In genomic region chr16:84976644-84977400, GRCh38 we compare ENCODE assay signal across 14 cellular contexts. TPM values are rescaled to one million over a fixed set of nuclear protein-coding genes. Genes with fewer than 3 reads are reported as not detected.
A peak's percentile ranks its signal among the peaks of the same experiment; 100 is the strongest.
DNase-seq lines count a peak whose midpoint lies in the region; ATAC-seq and TF ChIP-seq lines count a peak whose summit lies in the region.
"Had no signal": no experiment of that assay in that cellular context is flagged by ENCODE, and none has a peak within 500 bp of the region (broad histone marks: within the 10 kb centered on the region; RNA-seq: fewer than 3 reads in every experiment).

No MANE protein-coding gene starts in this region.

- H3K9ac ChIP-seq in muscle layer of colon (ENCODE audit: low read length), result no peak overlapping the region

- no peak for ATAC-seq in Right ventricle myocardium superior (ENCODE audit: poor library complexity)
- ATAC-seq in upper lobe of right lung, result peak; percentile 68
- ATAC-seq in HG03175 (IDR thresholded peaks at IDR 0.05; ENCODE audit: unreplicated experiment), result no peak
- ATAC-seq: T-helper 17 cell had no signal

- H3K9me3 ChIP-seq in right atrium auricular region, result no peaks in the 10 kb centered on the region
- H3K9me3 ChIP-seq in esophagus (ENCODE audit: control insufficient read depth in 2 of 2, insufficient read depth in 1 of 2, low read depth in 1 of 2, low read length in 1 of 2), result no peaks in the 10 kb centered on the region
- no peaks in the 10 kb centered on the region for H3K9me3 ChIP-seq in muscle layer of colon (ENCODE audit: low read length)
- no peaks in the 10 kb centered on the region for H3K9me3 ChIP-seq in upper lobe of right lung
- H3K9me3 ChIP-seq: testis had no signal

- H3K4me3 ChIP-seq in right atrium auricular region (no peak overlapping the region), esophagus (ENCODE audit: low read depth in 1 of 2, low read length in 2 of 2) (no peak overlapping the region), muscle layer of colon (ENCODE audit: low read depth in 1 of 2, low read length in 2 of 2) (no peak overlapping the region), upper lobe of right lung (no peak overlapping the region)
- H3K4me3 ChIP-seq: skin epidermis, testis had no signal

- peaks cover 65% of the 10 kb centered on the region for H3K36me3 ChIP-seq in right atrium auricular region
- peaks cover 4 to 39% of the 10 kb centered on the region in 2 donors for H3K36me3 ChIP-seq in esophagus (ENCODE audit: control insufficient read depth in 2 of 2, insufficient read depth in 2 of 2, low read length in 1 of 2)
- peaks cover 36% of the 10 kb centered on the region for H3K36me3 ChIP-seq in muscle layer of colon (ENCODE audit: insufficient read depth, low read length)
- peaks cover 79% of the 10 kb centered on the region for H3K36me3 ChIP-seq in upper lobe of right lung

- TF ChIP-seq CTCF in right atrium auricular region (IDR thresholded peaks at IDR 0.05) (no peak), upper lobe of right lung (IDR thresholded peaks at IDR 0.05) (no peak)

- DNase-seq in Right ventricle myocardium superior, result peak; percentile 80
- no peak for DNase-seq in right atrium auricular region (ENCODE audit: low spot score)
- DNase-seq in upper lobe of right lung, result peak; percentile 81
- DNase-seq in SIG-M5 (lab: John Stamatoyannopoulos, UW), result no peak
- no peak for DNase-seq in NCI-H2171 (lab: John Stamatoyannopoulos, UW)
- DNase-seq: activated CD4-positive, alpha-beta T cell treated with anti-CD3 and anti-CD28 coated beads, Interleukin-2, amount 50 U/mL, for 4 hours; activated effector memory CD4-positive, alpha-beta T cell treated with Interleukin-2 at 50 U/mL for 16 hours; GOT3; T-helper 17 cell; testis had no signal

- intact Hi-C loops in Right ventricle myocardium superior (cut with DNase I) (loop anchor here (10.0 kb wide), 1 partner anchor 302 kb away; no protein-coding TSS in a partner anchor), upper lobe of right lung (cut with DNase I) (no loop called here)

- WGBS in esophagus, 2 donors, result 71 to 75% methylated on average over 17 of the region's 17 CpGs

- H3K27ac ChIP-seq in right atrium auricular region (no peak overlapping the region), esophagus (ENCODE audit: low read depth in 2 of 2, low read length in 1 of 2) (peak overlapping the region; percentile 2 to 23), muscle layer of colon (ENCODE audit: low read depth, low read length) (peak overlapping the region; percentile 85), upper lobe of right lung (peak overlapping the region; percentile 36)
- H3K27ac ChIP-seq: testis had no signal

- peaks cover 0 to 12% of the 10 kb centered on the region in 2 donors for H3K4me1 ChIP-seq in right atrium auricular region
- H3K4me1 ChIP-seq in esophagus (ENCODE audit: control insufficient read depth in 2 of 2, insufficient read depth in 2 of 2, low read length in 1 of 2), result no peaks in the 10 kb centered on the region
- H3K4me1 ChIP-seq in muscle layer of colon (ENCODE audit: insufficient read depth, low read length), result peaks cover 30% of the 10 kb centered on the region
- H3K4me1 ChIP-seq in upper lobe of right lung, result peaks cover 20% of the 10 kb centered on the region

- H3K27me3 ChIP-seq in right atrium auricular region (no peaks in the 10 kb centered on the region), esophagus (ENCODE audit: control insufficient read depth in 1 of 2, insufficient read depth in 2 of 2, low read length in 2 of 2) (no peaks in the 10 kb centered on the region), muscle layer of colon (ENCODE audit: control insufficient read depth in 1 of 2, insufficient read depth in 2 of 2, low read length in 2 of 2) (no peaks in the 10 kb centered on the region), upper lobe of right lung (no peaks in the 10 kb centered on the region)
- H3K27me3 ChIP-seq: testis had no signal

RNA-seq across cellular contexts. Expression of gene ZDHHC7, which starts 34.5 kb away (rescaled TPM):
- total RNA-seq in Right ventricle myocardium superior, result 35.1 TPM
- 10 to 100 TPM; 36.0 to 48.7 TPM for total RNA-seq in right atrium auricular region
- polyA plus RNA-seq in esophagus, result 10 to 100 TPM; 17.1 to 17.9 TPM
- total RNA-seq in upper lobe of right lung, result 79.7 TPM

RNA-seq across cellular contexts. Expression of gene KIAA0513, which starts 50.8 kb away (rescaled TPM):
- total RNA-seq in Right ventricle myocardium superior (10.4 TPM), right atrium auricular region (10 to 100 TPM; 12.6 to 14.1 TPM), upper lobe of right lung (21.7 TPM)
- polyA plus RNA-seq in esophagus, result 1 to 10 TPM; 3.0 to 3.7 TPM

Comparison
In these comparisons a context has a peak if more than half of its experiments do, and no peak if none do; other contexts are left out.
1. DNase-seq: peak in Right ventricle myocardium superior (single experiment) and upper lobe of right lung (single experiment); none in right atrium auricular region (single experiment), SIG-M5 (single experiment) and NCI-H2171 (single experiment).
2. H3K27ac ChIP-seq: peak in esophagus (2 of 2), muscle layer of colon (single experiment) and upper lobe of right lung (single experiment); none in right atrium auricular region (0 of 2).